Comparison of ENCODE assay signal across 10 cellular contexts in genomic region chr10:124735491-124736286, GRCh38. TPM values are rescaled to one million over a fixed set of nuclear protein-coding genes. Genes with fewer than 3 reads are reported as not detected.
DNase-seq lines count a peak whose midpoint lies in the region; ATAC-seq, FAIRE-seq and TF ChIP-seq lines count a peak whose summit lies in the region.
"Had no signal": no experiment of that assay in that cellular context is flagged by ENCODE, and none has a peak within 500 bp of the region (broad histone marks: within the 10 kb centered on the region; RNA-seq: fewer than 3 reads in every experiment).

No MANE protein-coding gene starts in this region.

- no peak overlapping the region for H2AFZ ChIP-seq in HepG2 (ENCODE audit: low read length)

- peak overlapping the region; percentile 21 to 53 for H3K27ac ChIP-seq in liver (ENCODE audit: low read depth in 1 of 2, low read length in 2 of 2)
- H3K27ac ChIP-seq in HepG2 (ENCODE audit: extremely low read length, insufficient read depth, low read length) = no peak overlapping the region
- peak overlapping the region; percentile 90 for H3K27ac ChIP-seq in vagina

- H3K9me3 Mint-ChIP-seq in effector memory CD8-positive, alpha-beta T cell = no peaks in the 10 kb centered on the region
- no peaks in the 10 kb centered on the region for H3K9me3 Mint-ChIP-seq in nephron progenitor cell

- no peaks in the 10 kb centered on the region for H3K27me3 Mint-ChIP-seq in effector memory CD8-positive, alpha-beta T cell
- H3K27me3 Mint-ChIP-seq in nephron progenitor cell (ENCODE audit: low read depth, poor library complexity) = peaks cover 3% of the 10 kb centered on the region

- CTCF ChIA-PET in HepG2 (lab: Yijun Ruan, JAX; ENCODE audit: low intra/inter-chr PET ratio, low total read pairs) = no interaction called here

- peaks cover 11 to 55% (median 43%) of the 10 kb centered on the region in 4 donors for H3K4me1 ChIP-seq in liver (ENCODE audit: control insufficient read depth in 4 of 4, insufficient read depth in 4 of 4, low read length in 3 of 4)
- H3K4me1 ChIP-seq in HepG2 (ENCODE audit: insufficient read depth, low read length) = peaks cover 46% of the 10 kb centered on the region
- peaks cover 98% of the 10 kb centered on the region for H3K4me1 ChIP-seq in vagina

- H4K20me1 ChIP-seq in HepG2 (ENCODE audit: insufficient read depth, low read length) = peaks cover 15% of the 10 kb centered on the region

- peak overlapping the region in 1 of 2 donors; percentile 24 for H3K9ac ChIP-seq in liver (ENCODE audit: low read depth in 1 of 2, low read length in 2 of 2)
- no peak overlapping the region for H3K9ac ChIP-seq in HepG2 (ENCODE audit: insufficient read depth, low read depth, low read length)

- FAIRE-seq in HepG2 (lab: Jason Lieb, UNC) = no peak

- TF ChIP-seq CTCF in liver (IDR thresholded peaks at IDR 0.05; ENCODE audit: low read depth, low read length, missing input control) (no peak), HepG2 (CRISPR knock-in tag; IDR thresholded peaks at IDR 0.05) (no peak), nephron progenitor cell (IDR thresholded peaks at IDR 0.05) (no peak), vagina (IDR thresholded peaks at IDR 0.05) (no peak)

- peaks cover 74% of the 10 kb centered on the region for H3K79me2 ChIP-seq in HepG2 (ENCODE audit: insufficient read depth, low read length)

- TF ChIP-seq RAD21 in liver (IDR thresholded peaks at IDR 0.05) (no peak), HepG2 (CRISPR knock-in tag; IDR thresholded peaks at IDR 0.05) (no peak)

- H3K4me3 ChIP-seq in liver (ENCODE audit: low read depth in 1 of 3, low read length in 3 of 3) (no peak overlapping the region), HepG2 (replicated peaks in 1 of 3; ENCODE audit: insufficient read depth in 1 of 3, low read depth in 2 of 3, low read length in 3 of 3) (no peak overlapping the region), vagina (no peak overlapping the region)

- H3K4me2 ChIP-seq in HepG2 (ENCODE audit: low read depth, low read length) = no peak overlapping the region

- WGBS in liver = 89% methylated on average over 15 of the region's 15 CpGs
- 98% methylated on average over 13 of the region's 15 CpGs for WGBS in HepG2 (ENCODE audit: low lambda C conversion rate)

- H3K27ac Mint-ChIP-seq in effector memory CD8-positive, alpha-beta T cell = peak overlapping the region; percentile 96 to 98
- peak overlapping the region; percentile 48 for H3K27ac Mint-ChIP-seq in nephron progenitor cell

- H3K4me1 Mint-ChIP-seq in effector memory CD8-positive, alpha-beta T cell (ENCODE audit: low read depth in 2 of 2) = peaks cover 87 to 92% of the 10 kb centered on the region in 2 donors
- peaks cover 81% of the 10 kb centered on the region for H3K4me1 Mint-ChIP-seq in nephron progenitor cell

- no peaks in the 10 kb centered on the region for H3K36me3 ChIP-seq in liver (ENCODE audit: control insufficient read depth in 4 of 4, insufficient read depth in 3 of 4, low read depth in 1 of 4, low read length in 3 of 4)
- peaks cover 0 to 3% of the 10 kb centered on the region in 2 experiments; a peak in 3 of 5 replicates for H3K36me3 ChIP-seq in HepG2 (replicated peaks in 1 of 2; ENCODE audit: control insufficient read depth in 1 of 2, insufficient read depth in 2 of 2, low read length in 2 of 2)
- H3K36me3 ChIP-seq in vagina = no peaks in the 10 kb centered on the region

- peaks cover 52% of the 10 kb centered on the region for H3K36me3 Mint-ChIP-seq in effector memory CD8-positive, alpha-beta T cell (ENCODE audit: insufficient read depth)
- H3K36me3 Mint-ChIP-seq in nephron progenitor cell (ENCODE audit: low read depth) = peaks cover 8% of the 10 kb centered on the region

- DNase-seq in HepG2 (ENCODE audit: low spot score) (no peak), nephron progenitor cell (no peak), vagina (ENCODE audit: extremely low spot score in 2 of 2) (peak; percentile 72 to 83), NCI-H1048 (lab: John Stamatoyannopoulos, UW) (no peak), COLO829 (ENCODE audit: low spot score) (no peak)
- DNase-seq in effector memory CD8-positive, alpha-beta T cell = no peak
- DNase-seq: NCI-H1105, SHP77 treated with DMSO at 0.1 percent for 48 hours had no signal

- in situ Hi-C loops in HepG2 (cut with HindIII; ENCODE audit: extremely low pct_ligation_motif_present, low pct_unique_long_range_greater_than_20kb) = no loop called here

- no peaks in the 10 kb centered on the region for H3K27me3 ChIP-seq in liver (ENCODE audit: control insufficient read depth in 4 of 4, insufficient read depth in 4 of 4, low read length in 3 of 4)
- H3K27me3 ChIP-seq in HepG2 (ENCODE audit: control insufficient read depth in 1 of 2, insufficient read depth in 2 of 2, low read length in 2 of 2) = no peaks in the 10 kb centered on the region
- no peaks in the 10 kb centered on the region for H3K27me3 ChIP-seq in vagina

- TF ChIP-seq EP300 in HepG2 (IDR thresholded peaks at IDR 0.05; ENCODE audit: low read depth in 2 of 2, low read length in 2 of 2) (no peak), HepG2 (CRISPR knock-in tag; IDR thresholded peaks at IDR 0.05; ENCODE audit: borderline replicate concordance) (no peak)

- intact Hi-C loops in HepG2 (cut with micrococcal nuclease; ENCODE audit: unreplicated experiment) = no loop called here
- intact Hi-C loops in vagina (cut with DNase I) = no loop called here

- H3K4me3 Mint-ChIP-seq in effector memory CD8-positive, alpha-beta T cell = peak overlapping the region; percentile 91 to 93
- no peak overlapping the region for H3K4me3 Mint-ChIP-seq in nephron progenitor cell

- POLR2A ChIA-PET in HepG2 (lab: Yijun Ruan, JAX) = no interaction called here

- TF ChIP-seq POLR2A in HepG2 (IDR thresholded peaks at IDR 0.05; ENCODE audit: insufficient read depth in 1 of 2, low read depth in 2 of 2, low read length in 2 of 2) (no peak), vagina (IDR thresholded peaks at IDR 0.05) (no peak)

- no TSS peak for BruUV-seq in HepG2 (replicated peaks; lab: Mats Ljungman, UMichigan)

- ATAC-seq in HepG2 (no peak), GM18867 (IDR thresholded peaks at IDR 0.05; ENCODE audit: unreplicated experiment) (no peak)
- no peak for ATAC-seq in effector memory CD8-positive, alpha-beta T cell (replicated peaks)

- H3K9me3 ChIP-seq in liver (ENCODE audit: control insufficient read depth in 4 of 4, low read length in 3 of 4) (no peaks in the 10 kb centered on the region), HepG2 (ENCODE audit: low read length) (no peaks in the 10 kb centered on the region), vagina (no peaks in the 10 kb centered on the region)

TF ChIP-seq in HepG2, 621 proteins besides CTCF, POLR2A, EP300 and RAD21 (continues in another document):
- TF ChIP-seq CCDC6 (CRISPR knock-in tag; IDR thresholded peaks at IDR 0.05) = no peak

RNA-seq across cellular contexts. Expression of gene FAM53B, which starts 8.5 kb away (rescaled TPM):
- total RNA-seq in liver (10 to 100 TPM; 10.2 to 24.0 TPM), HepG2 (2016; rRNA removed; fragmentation: Illumina TruSeq; extraction: Trizol) (17.6 and 19.3 TPM in 2 replicates), vagina (35.1 TPM)
- polyA plus RNA-seq in liver (1 to 10 TPM; 1.1 to 2.3 TPM), HepG2 (2011; rRNA removed) (5.8 and 6.4 TPM in 2 replicates)
- total RNA-seq in HepG2 (2016; cell fraction: cytosol; rRNA removed; fragmentation: Illumina TruSeq; extraction: Trizol; ENCODE audit: low read depth) = 37.4 and 40.4 TPM in 2 replicates
- 15.2 and 19.1 TPM in 2 replicates for total RNA-seq in HepG2 (2016; cell fraction: insoluble cytoplasmic fraction; rRNA removed; fragmentation: Illumina TruSeq; extraction: Trizol)
- 19.0 and 21.2 TPM in 2 replicates for total RNA-seq in HepG2 (2016; cell fraction: membrane; rRNA removed; fragmentation: Illumina TruSeq; extraction: Trizol)
- 13.6 and 18.0 TPM in 2 replicates for total RNA-seq in HepG2 (2016; cell fraction: nucleus; rRNA removed; fragmentation: Illumina TruSeq; extraction: Trizol)
- polyA plus RNA-seq in HepG2 (2011; cell fraction: cytosol; rRNA removed) = 4.7 and 7.2 TPM in 2 replicates
- polyA plus RNA-seq in HepG2 (2011; cell fraction: nucleus; rRNA removed) = 7.7 and 11.9 TPM in 2 replicates
- 3.5 and 5.6 TPM in 2 replicates for polyA plus RNA-seq in HepG2 (2012)
- 0.71 and 0.72 TPM in 2 replicates for polyA plus RNA-seq in HepG2 (2016; cell fraction: cytosol; fragmentation: Illumina TruSeq; extraction: Trizol; ENCODE audit: low read depth)
- polyA plus RNA-seq in HepG2 (2016; cell fraction: insoluble cytoplasmic fraction; fragmentation: Illumina TruSeq; extraction: Trizol; ENCODE audit: low read depth) = 10.3 and 11.4 TPM in 2 replicates
- polyA plus RNA-seq in HepG2 (2016; cell fraction: membrane; fragmentation: Illumina TruSeq; extraction: Trizol; ENCODE audit: low read depth) = 3.6 and 4.1 TPM in 2 replicates
- 13.5 and 14.8 TPM in 2 replicates for polyA plus RNA-seq in HepG2 (2016; cell fraction: nucleus; fragmentation: Illumina TruSeq; extraction: Trizol; ENCODE audit: insufficient read depth, low read depth)
- 28.7 and 33.7 TPM in 2 replicates for polyA minus RNA-seq in HepG2 (2011; rRNA and poly(A)+ RNA removed; ENCODE audit: low replicate concordance)
- 7.5 and 12.7 TPM in 2 replicates for polyA minus RNA-seq in HepG2 (2011; cell fraction: cytosol; rRNA and poly(A)+ RNA removed)
- polyA minus RNA-seq in HepG2 (2011; cell fraction: nucleus; rRNA and poly(A)+ RNA removed) = 9.5 and 10.1 TPM in 2 replicates

RNA-seq across cellular contexts. Expression of gene EEF1AKMT2, which starts 56.0 kb away (rescaled TPM):
- 10 to 100 TPM; 10.0 to 12.7 TPM for total RNA-seq in liver
- polyA plus RNA-seq in liver = 1 to 10 TPM; 5.9 to 7.0 TPM
- total RNA-seq in HepG2 (2016; rRNA removed; fragmentation: Illumina TruSeq; extraction: Trizol) = 19.3 and 24.1 TPM in 2 replicates
- total RNA-seq in HepG2 (2016; cell fraction: cytosol; rRNA removed; fragmentation: Illumina TruSeq; extraction: Trizol; ENCODE audit: low read depth) = 7.6 and 9.0 TPM in 2 replicates
- 19.7 and 24.1 TPM in 2 replicates for total RNA-seq in HepG2 (2016; cell fraction: insoluble cytoplasmic fraction; rRNA removed; fragmentation: Illumina TruSeq; extraction: Trizol)
- total RNA-seq in HepG2 (2016; cell fraction: membrane; rRNA removed; fragmentation: Illumina TruSeq; extraction: Trizol) = 14.7 and 16.5 TPM in 2 replicates
- 19.2 and 19.6 TPM in 2 replicates for total RNA-seq in HepG2 (2016; cell fraction: nucleus; rRNA removed; fragmentation: Illumina TruSeq; extraction: Trizol)
- polyA plus RNA-seq in HepG2 (2011; rRNA removed) = 8.6 and 11.3 TPM in 2 replicates
- polyA plus RNA-seq in HepG2 (2011; cell fraction: cytosol; rRNA removed) = 3.8 and 6.6 TPM in 2 replicates
- polyA plus RNA-seq in HepG2 (2011; cell fraction: nucleus; rRNA removed) = 5.5 and 6.0 TPM in 2 replicates
- 8.0 and 12.7 TPM in 2 replicates for polyA plus RNA-seq in HepG2 (2012)
- 6.0 and 7.6 TPM in 2 replicates for polyA plus RNA-seq in HepG2 (2016; cell fraction: cytosol; fragmentation: Illumina TruSeq; extraction: Trizol; ENCODE audit: low read depth)
- 20.8 and 22.1 TPM in 2 replicates for polyA plus RNA-seq in HepG2 (2016; cell fraction: insoluble cytoplasmic fraction; fragmentation: Illumina TruSeq; extraction: Trizol; ENCODE audit: low read depth)
- polyA plus RNA-seq in HepG2 (2016; cell fraction: membrane; fragmentation: Illumina TruSeq; extraction: Trizol; ENCODE audit: low read depth) = 9.4 and 10.8 TPM in 2 replicates
- polyA plus RNA-seq in HepG2 (2016; cell fraction: nucleus; fragmentation: Illumina TruSeq; extraction: Trizol; ENCODE audit: insufficient read depth, low read depth) = 22.3 and 25.2 TPM in 2 replicates
- 4.6 and 19.2 TPM in 2 replicates for polyA minus RNA-seq in HepG2 (2011; rRNA and poly(A)+ RNA removed; ENCODE audit: low replicate concordance)
- polyA minus RNA-seq in HepG2 (2011; cell fraction: cytosol; rRNA and poly(A)+ RNA removed) = 7.5 and 7.6 TPM in 2 replicates
- 19.4 and 22.7 TPM in 2 replicates for polyA minus RNA-seq in HepG2 (2011; cell fraction: nucleus; rRNA and poly(A)+ RNA removed)
- 17.9 TPM for total RNA-seq in vagina

Comparison
In these comparisons a context has a peak if more than half of its experiments do, and no peak if none do; other contexts are left out.
1. DNase-seq: peak in vagina (2 of 2); none in HepG2 (single experiment), effector memory CD8-positive, alpha-beta T cell (0 of 3), nephron progenitor cell (single experiment), NCI-H1048 (single experiment) and COLO829 (single experiment).